8 cellular contexts compared by ENCODE assay signal in the genomic region with DNA sequence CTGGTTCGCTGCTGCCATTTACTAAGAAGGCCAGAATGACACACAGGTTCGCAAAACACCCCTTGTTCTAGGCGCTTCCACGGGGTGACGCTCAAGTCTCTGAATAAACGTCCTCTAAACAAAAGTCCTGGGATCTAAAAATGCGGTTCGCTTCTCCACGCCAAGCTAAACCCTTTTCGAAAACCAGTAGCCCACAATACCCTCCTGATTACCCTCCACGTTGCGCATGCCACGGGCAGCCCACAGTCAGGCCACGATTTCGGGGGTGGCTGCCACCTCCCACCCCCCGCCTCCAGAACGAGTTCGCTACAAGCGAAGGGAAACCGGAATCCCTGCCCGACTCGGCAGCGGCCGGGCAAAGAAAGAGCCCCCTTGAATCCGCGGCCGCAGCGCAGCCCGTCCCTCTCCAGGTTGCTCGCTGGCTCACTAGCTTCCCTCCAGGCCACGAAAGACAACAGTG. TPM values are rescaled to one million over a fixed set of nuclear protein-coding genes. Genes with fewer than 3 reads are reported as not detected.
A peak's percentile ranks its signal among the peaks of the same experiment; 100 is the strongest.
DNase-seq lines count a peak whose midpoint lies in the region; ATAC-seq and TF ChIP-seq lines count a peak whose summit lies in the region.

No MANE protein-coding gene starts in this region.

- intact Hi-C loops in breast epithelium (cut with DNase I; ENCODE audit: low total_unique reads): no loop called here

- H3K4me3 ChIP-seq in AG09309 (ENCODE audit: control insufficient read depth, low read depth, low read length) (peak overlapping the region; percentile 88), breast epithelium (peak overlapping the region; percentile 52 to 67 (median 64)), kidney epithelial cell (ENCODE audit: low read depth, low read length) (peak overlapping the region; percentile 65)

- H3K27me3 ChIP-seq in breast epithelium: no peaks in the 10 kb centered on the region
- no peaks in the 10 kb centered on the region for H3K27me3 ChIP-seq in kidney epithelial cell (ENCODE audit: control insufficient read depth, insufficient read depth, low read length)

- no peak for TF ChIP-seq POLR2A in breast epithelium (IDR thresholded peaks at IDR 0.05)

- H3K36me3 ChIP-seq in breast epithelium (no peaks in the 10 kb centered on the region), kidney epithelial cell (ENCODE audit: control insufficient read depth, insufficient read depth, low read length) (no peaks in the 10 kb centered on the region)

- H3K9me3 ChIP-seq in breast epithelium: no peaks in the 10 kb centered on the region

- peak; percentile 30 for ATAC-seq in GM18909 (IDR thresholded peaks at IDR 0.05; ENCODE audit: poor library complexity, unreplicated experiment)
- peak; percentile 19 for ATAC-seq in HG03280 (IDR thresholded peaks at IDR 0.05; ENCODE audit: unreplicated experiment)

- TF ChIP-seq CTCF in AG09309 (IDR thresholded peaks at IDR 0.05; ENCODE audit: control insufficient read depth, insufficient read depth, low read depth, low read length, missing control alignments) (no peak), breast epithelium (IDR thresholded peaks at IDR 0.05) (no peak), kidney epithelial cell (IDR thresholded peaks at IDR 0.05; ENCODE audit: insufficient read depth, low read length, poor library complexity, severe bottlenecking) (no peak)

- H3K27ac ChIP-seq in breast epithelium: peak overlapping the region; percentile 88 to 94

- no peaks in the 10 kb centered on the region for H3K4me1 ChIP-seq in breast epithelium

- DNase-seq in AG09309 (ENCODE audit: low read depth) (no peak), SW480 (ENCODE audit: low spot score) (peak; percentile 54), breast epithelium (ENCODE audit: low spot score in 2 of 2) (peak; percentile 18 to 48), kidney epithelial cell (ENCODE audit: low read depth) (no peak), islet precursor cell (no peak)
- DNase-seq in stimulated activated CD4-positive, alpha-beta T cell treated with anti-CD3 and anti-CD28 coated beads, Interleukin-2, amount 100 ng/mL, for 4 hours (ENCODE audit: low read depth): peak; percentile 37

RNA-seq across cellular contexts. Expression of gene RPL39, which starts 0.4 kb away (rescaled TPM):
- 1,000 to 10,000 TPM; 7,705 to 9,033 (median 8,363) TPM for total RNA-seq in breast epithelium
- total RNA-seq in kidney epithelial cell: 7,088 and 9,048 TPM in 2 replicates

RNA-seq across cellular contexts. Expression of gene SOWAHD, which starts 32.6 kb away (rescaled TPM):
- total RNA-seq in breast epithelium (1 to 10 TPM in 1 of 3 donors, under 1 TPM in 1, not detected in 1; 0.33 to 1.9 TPM), kidney epithelial cell (not detected in 2 replicates)

Comparison
In these comparisons a context has a peak if more than half of its experiments do, and no peak if none do; other contexts are left out.
1. DNase-seq: peak in SW480 (single experiment), breast epithelium (2 of 2) and stimulated activated CD4-positive, alpha-beta T cell treated with anti-CD3 and anti-CD28 coated beads, Interleukin-2, amount 100 ng/mL, for 4 hours (single experiment); none in AG09309 (single experiment), kidney epithelial cell (single experiment) and islet precursor cell (single experiment).
2. Peak in every context shown above with its lines, with median percentiles within 50 percentile points of each other: H3K4me3 ChIP-seq.